ENCODE assay signal across 29 cellular contexts in the genomic region with DNA sequence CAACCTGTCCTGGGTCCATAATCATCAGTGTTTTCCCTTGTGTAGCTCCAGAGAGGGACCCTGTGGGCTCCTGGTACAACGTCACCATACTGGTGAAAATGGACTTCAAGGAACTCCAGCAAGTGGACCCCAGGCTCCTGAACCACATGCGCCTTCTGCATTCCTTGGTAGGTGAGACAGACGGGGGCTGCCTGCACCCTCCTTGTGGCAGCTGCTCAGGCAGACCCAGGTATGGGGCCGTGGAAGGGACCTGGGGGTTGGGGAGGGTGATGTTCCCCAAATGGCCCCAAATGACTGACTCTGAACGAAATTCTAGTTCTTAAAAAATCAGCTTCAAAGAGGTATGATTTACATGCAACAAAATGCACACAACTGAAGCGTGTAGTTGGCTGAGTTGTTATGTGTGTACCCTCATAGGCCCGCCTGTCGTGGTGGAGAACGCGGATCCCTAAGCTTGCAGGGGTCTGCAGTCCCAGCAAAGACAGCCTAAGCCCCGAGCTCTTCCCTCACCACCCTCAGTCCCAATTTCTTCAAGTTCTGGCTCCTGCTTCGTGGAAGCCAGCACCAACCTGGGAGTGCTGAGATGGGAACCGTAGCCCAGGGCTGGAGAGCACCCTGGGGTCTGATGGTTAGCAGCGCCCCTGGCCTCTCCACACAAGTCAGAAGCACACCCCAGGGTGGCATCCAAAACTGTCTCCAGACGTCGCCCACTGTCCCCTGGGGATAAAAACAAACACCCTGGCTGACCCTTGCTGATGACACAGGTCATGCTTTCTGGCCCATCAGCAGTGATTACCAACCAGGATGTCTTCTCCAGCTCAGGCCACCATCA. TPM values are rescaled to one million over a fixed set of nuclear protein-coding genes. Genes with fewer than 3 reads are reported as not detected.
"Had no signal": no experiment of that assay in that cellular context is flagged by ENCODE, and none has a peak within 500 bp of the region (broad histone marks: within the 10 kb centered on the region; RNA-seq: fewer than 3 reads in every experiment).

No MANE protein-coding gene starts in this region.

- H3K36me3 ChIP-seq: brain microvascular endothelial cell, gastroesophageal sphincter, uterus had no signal

- H3K9me3 ChIP-seq: gastroesophageal sphincter, testis, uterus had no signal

- ATAC-seq: effector memory CD8-positive, alpha-beta T cell; gastroesophageal sphincter; naive thymus-derived CD8-positive, alpha-beta T cell; right cardiac atrium; WTC11 had no signal

- H3K27ac ChIP-seq: brain microvascular endothelial cell, gastroesophageal sphincter, hepatocyte, testis, uterus had no signal

- DNase-seq: activated CD4-positive, alpha-beta memory T cell treated with anti-CD3 and anti-CD28 coated beads, Interleukin-2, amount 10 ng/mL, durations not matched to agents 7 days and 5 days; activated CD4-positive, alpha-beta T cell treated with anti-CD3 and anti-CD28 coated beads for 1 hour; activated CD4-positive, alpha-beta T cell treated with anti-CD3 and anti-CD28 coated beads, Interleukin-2, amount 10 ng/mL, durations not matched to agents 7 days and 5 days; activated CD8-positive, alpha-beta memory T cell treated with anti-CD3 and anti-CD28 coated beads, Interleukin-2, amount 50 U/mL, for 48 hours; activated gamma-delta T cell treated with Interleukin-2 at 50 U/mL for 16 hours; activated naive CD4-positive, alpha-beta T cell treated with anti-CD3 and anti-CD28 coated beads, Interleukin-2, amount 50 U/mL, for 16 hours; activated T-cell treated with anti-CD3 and anti-CD28 coated beads, Interleukin-2, amount 50 U/mL, for 24 hours; amniotic stem cell; brain microvascular endothelial cell; cortex of kidney; effector memory CD8-positive, alpha-beta T cell; erythroblast; naive thymus-derived CD8-positive, alpha-beta T cell; occipital lobe; stimulated activated CD4-positive, alpha-beta T cell treated with anti-CD3 and anti-CD28 coated beads, Interleukin-2, amount 100 ng/mL, for 48 hours; stimulated activated naive CD4-positive, alpha-beta T cell treated with Interleukin-2 at 50 U/mL for 16 hours; T-helper 9 cell; testis; trophoblast cell; uterus had no signal

- H3K4me2 ChIP-seq: hepatocyte had no signal

- H2AFZ ChIP-seq: hepatocyte had no signal

- H3K27me3 ChIP-seq: brain microvascular endothelial cell, hepatocyte, testis, uterus had no signal

- H3K4me1 ChIP-seq: gastroesophageal sphincter, uterus had no signal

- H3K4me3 ChIP-seq: gastroesophageal sphincter, hepatocyte, testis, uterus had no signal

RNA-seq across cellular contexts. Expression of a gene that starts 14.3 kb away (rescaled TPM):
- total RNA-seq: astrocyte, cardiac septum, fibroblast of lung, fibroblast of villous mesenchyme, gastroesophageal sphincter, neural crest cell, occipital lobe, right cardiac atrium, uterus, WTC11 had no signal
- polyA plus RNA-seq: fibroblast of lung, right cardiac atrium had no signal
